In genomic region chr6:98831057-98832031, GRCh38 we compare ENCODE assay signal across 9 cellular contexts. TPM values are rescaled to one million over a fixed set of nuclear protein-coding genes. Genes with fewer than 3 reads are reported as not detected.
DNase-seq lines count a peak whose midpoint lies in the region; ATAC-seq and TF ChIP-seq lines count a peak whose summit lies in the region.
"Had no signal": no experiment of that assay in that cellular context is flagged by ENCODE, and none has a peak within 500 bp of the region (broad histone marks: within the 10 kb centered on the region; RNA-seq: fewer than 3 reads in every experiment).

No MANE protein-coding gene starts in this region.

- no peaks in the 10 kb centered on the region for H3K36me3 Mint-ChIP-seq in natural killer cell

- no peaks in the 10 kb centered on the region for H3K9me3 Mint-ChIP-seq in natural killer cell

- intact Hi-C loops in natural killer cell (cut with micrococcal nuclease): no loop called here

- peaks cover 68 to 74% of the 10 kb centered on the region in 2 donors for H3K27me3 Mint-ChIP-seq in natural killer cell (ENCODE audit: low read depth in 2 of 2)

- TF ChIP-seq CTCF in natural killer cell (IDR thresholded peaks at IDR 0.05): no peak

- H3K27ac Mint-ChIP-seq in natural killer cell: no peak overlapping the region

- ATAC-seq in natural killer cell (no peak), HG03457 (IDR thresholded peaks at IDR 0.05; ENCODE audit: unreplicated experiment) (no peak), HG02884 (IDR thresholded peaks at IDR 0.05; ENCODE audit: unreplicated experiment) (no peak)
- ATAC-seq: GM12878 had no signal

- peak overlapping the region; percentile 74 for H3K4me3 Mint-ChIP-seq in natural killer cell

- H3K4me1 Mint-ChIP-seq in natural killer cell: peaks cover 31 to 53% of the 10 kb centered on the region in 2 donors

- DNase-seq in DMS53 (lab: John Stamatoyannopoulos, UW) (peak; percentile 75), NCI-H1105 (lab: John Stamatoyannopoulos, UW) (peak; percentile 25), astrocyte of the hippocampus (ENCODE audit: low read depth, low spot score) (peak; percentile 86), natural killer cell (no peak), germinal center (ENCODE audit: low spot score) (no peak), cerebellum (ENCODE audit: low spot score) (no peak)

RNA-seq across cellular contexts. Expression of gene POU3F2, which starts 3.0 kb away (rescaled TPM):
- not detected for total RNA-seq in natural killer cell
- total RNA-seq in cerebellum: 27.4 TPM
- total RNA-seq: GM12878 had no signal

Comparison
In these comparisons a context has a peak if more than half of its experiments do, and no peak if none do; other contexts are left out.
1. DNase-seq: peak in DMS53 (single experiment), NCI-H1105 (single experiment) and astrocyte of the hippocampus (single experiment); none in natural killer cell (single experiment), germinal center (single experiment) and cerebellum (single experiment).
2. RNA of gene POU3F2, which starts 3.0 kb away (total RNA-seq): 27.4 TPM in cerebellum (single experiment); not detected in natural killer cell; every median in the first group is over 10 times any median in the second.